In the genomic region with DNA sequence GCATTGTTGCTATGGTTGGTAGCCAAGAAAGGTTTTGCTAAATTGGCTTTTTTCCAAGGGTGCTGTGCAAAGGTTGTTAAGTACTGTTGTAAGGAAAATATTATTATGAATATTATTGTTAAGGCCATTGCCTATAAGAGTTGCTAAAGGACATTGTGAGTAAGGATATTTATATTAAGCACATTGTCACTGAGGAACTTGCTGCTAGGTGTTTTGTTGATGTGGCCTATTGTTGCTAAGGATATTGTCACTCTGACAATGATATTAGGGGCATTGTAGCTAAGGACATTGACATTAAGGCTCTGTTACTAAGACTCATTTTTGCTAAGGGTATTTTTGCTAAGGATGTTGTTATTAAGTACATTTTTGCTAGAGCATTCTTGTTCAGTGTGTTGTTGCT, we compare ENCODE assay signal across 14 cellular contexts. TPM values are rescaled to one million over a fixed set of nuclear protein-coding genes. Genes with fewer than 3 reads are reported as not detected.
"Had no signal": no experiment of that assay in that cellular context is flagged by ENCODE, and none has a peak within 500 bp of the region (broad histone marks: within the 10 kb centered on the region; RNA-seq: fewer than 3 reads in every experiment).

No MANE protein-coding gene starts in this region.

RNA-seq across cellular contexts. Expression of gene SPATA31A6, which starts 52.6 kb away (rescaled TPM):
- total RNA-seq: stomach, subcutaneous adipose tissue, suprapubic skin, temporal lobe, thoracic aorta, thyroid gland, tibial nerve, transverse colon, upper lobe of left lung, upper lobe of right lung, ureter, urinary bladder, uterus, vagina had no signal
- polyA plus RNA-seq: stomach, urinary bladder had no signal
